In genomic region chr14:69318241-69318640, GRCh38 we compare ENCODE assay signal across 13 cellular contexts. TPM values are rescaled to one million over a fixed set of nuclear protein-coding genes. Genes with fewer than 3 reads are reported as not detected.
A peak's percentile ranks its signal among the peaks of the same experiment; 100 is the strongest.
DNase-seq lines count a peak whose midpoint lies in the region; ATAC-seq lines count a peak whose summit lies in the region.
"Had no signal": no experiment of that assay in that cellular context is flagged by ENCODE, and none has a peak within 500 bp of the region (broad histone marks: within the 10 kb centered on the region; RNA-seq: fewer than 3 reads in every experiment).

No MANE protein-coding gene starts in this region.

- intact Hi-C loops in activated T-helper 1 cell treated with anti-CD3 and anti-CD28 coated beads, Interleukin-12 subunit alpha, Interleukin-12 subunit beta, Interleukin-2, Interleukin-4 antibody, amounts not matched to agents 30 ng/mL and 10 ng/mL and 1 ng/mL, durations not matched to agents 14 hours and 24 hours and 36 hours (cut with micrococcal nuclease): no loop called here

- no peaks in the 10 kb centered on the region for H3K9me3 ChIP-seq in subcutaneous abdominal adipose tissue (ENCODE audit: control insufficient read depth in 5 of 5, low read length in 5 of 5)

- no peaks in the 10 kb centered on the region for H3K36me3 Mint-ChIP-seq in activated T-helper 1 cell treated with anti-CD3 and anti-CD28 coated beads, Interleukin-12 subunit alpha, Interleukin-12 subunit beta, Interleukin-2, Interleukin-4 antibody, amounts not matched to agents 30 ng/mL and 10 ng/mL and 1 ng/mL, durations not matched to agents 14 hours and 24 hours and 36 hours (ENCODE audit: low read depth)
- H3K36me3 Mint-ChIP-seq: activated naive CD4-positive, alpha-beta T cell treated with anti-CD3 and anti-CD28 coated beads, Interleukin-2, amount 10 ng/mL, durations not matched to agents 7 days and 5 days; IgD-negative memory B cell had no signal

- H3K4me3 ChIP-seq in subcutaneous abdominal adipose tissue (ENCODE audit: low read depth in 1 of 5, low read length in 5 of 5): no peak overlapping the region

- peak overlapping the region; percentile 26 for H3K27ac ChIP-seq in subcutaneous abdominal adipose tissue (ENCODE audit: low read depth, low read length)

- peaks cover 0 to 3% (median 0%) of the 10 kb centered on the region in 5 donors for H3K27me3 ChIP-seq in subcutaneous abdominal adipose tissue (ENCODE audit: control insufficient read depth in 5 of 5, insufficient read depth in 4 of 5, low read length in 5 of 5)

- DNase-seq in activated effector memory CD4-positive, alpha-beta T cell treated with anti-CD3 and anti-CD28 coated beads, Interleukin-2, amount 50 U/mL, for 16 hours: peak; percentile 25
- DNase-seq in activated effector memory CD4-positive, alpha-beta T cell treated with Interleukin-2 at 50 U/mL for 16 hours: no peak
- DNase-seq in MV-4-11 (lab: John Stamatoyannopoulos, UW) (peak; percentile 80), T-helper 9 cell (no peak), DMS153 (lab: John Stamatoyannopoulos, UW) (no peak)
- no peak for DNase-seq in activated T-helper 1 cell treated with anti-CD3 and anti-CD28 coated beads, Interleukin-12 subunit alpha, Interleukin-12 subunit beta, Interleukin-2, Interleukin-4 antibody, amounts not matched to agents 30 ng/mL and 10 ng/mL and 1 ng/mL, durations not matched to agents 14 hours and 24 hours and 36 hours (ENCODE audit: low spot score)
- DNase-seq: mesendoderm, NCI-H2029 had no signal

- no peaks in the 10 kb centered on the region for H3K9me3 Mint-ChIP-seq in activated T-helper 1 cell treated with anti-CD3 and anti-CD28 coated beads, Interleukin-12 subunit alpha, Interleukin-12 subunit beta, Interleukin-2, Interleukin-4 antibody, amounts not matched to agents 30 ng/mL and 10 ng/mL and 1 ng/mL, durations not matched to agents 14 hours and 24 hours and 36 hours
- H3K9me3 Mint-ChIP-seq: activated naive CD4-positive, alpha-beta T cell treated with anti-CD3 and anti-CD28 coated beads, Interleukin-2, amount 10 ng/mL, durations not matched to agents 7 days and 5 days; central memory CD8-positive, alpha-beta T cell; IgD-negative memory B cell had no signal

- H3K9ac ChIP-seq in subcutaneous abdominal adipose tissue (ENCODE audit: low read length in 5 of 5): no peak overlapping the region

- H3K4me1 ChIP-seq in subcutaneous abdominal adipose tissue (ENCODE audit: control insufficient read depth in 5 of 5, insufficient read depth in 5 of 5, low read length in 5 of 5): peaks cover 9 to 38% (median 29%) of the 10 kb centered on the region in 5 donors

- H3K27ac Mint-ChIP-seq in activated T-helper 1 cell treated with anti-CD3 and anti-CD28 coated beads, Interleukin-12 subunit alpha, Interleukin-12 subunit beta, Interleukin-2, Interleukin-4 antibody, amounts not matched to agents 30 ng/mL and 10 ng/mL and 1 ng/mL, durations not matched to agents 14 hours and 24 hours and 36 hours: no peak overlapping the region
- H3K27ac Mint-ChIP-seq: activated naive CD4-positive, alpha-beta T cell treated with anti-CD3 and anti-CD28 coated beads, Interleukin-2, amount 10 ng/mL, durations not matched to agents 7 days and 5 days had no signal

- H3K4me1 Mint-ChIP-seq in activated T-helper 1 cell treated with anti-CD3 and anti-CD28 coated beads, Interleukin-12 subunit alpha, Interleukin-12 subunit beta, Interleukin-2, Interleukin-4 antibody, amounts not matched to agents 30 ng/mL and 10 ng/mL and 1 ng/mL, durations not matched to agents 14 hours and 24 hours and 36 hours (ENCODE audit: low read depth): no peaks in the 10 kb centered on the region
- H3K4me1 Mint-ChIP-seq: activated naive CD4-positive, alpha-beta T cell treated with anti-CD3 and anti-CD28 coated beads, Interleukin-2, amount 10 ng/mL, durations not matched to agents 7 days and 5 days; central memory CD8-positive, alpha-beta T cell had no signal

- no peak overlapping the region for H3K4me3 Mint-ChIP-seq in activated T-helper 1 cell treated with anti-CD3 and anti-CD28 coated beads, Interleukin-12 subunit alpha, Interleukin-12 subunit beta, Interleukin-2, Interleukin-4 antibody, amounts not matched to agents 30 ng/mL and 10 ng/mL and 1 ng/mL, durations not matched to agents 14 hours and 24 hours and 36 hours
- H3K4me3 Mint-ChIP-seq: activated naive CD4-positive, alpha-beta T cell treated with anti-CD3 and anti-CD28 coated beads, Interleukin-2, amount 10 ng/mL, durations not matched to agents 7 days and 5 days; central memory CD8-positive, alpha-beta T cell; IgD-negative memory B cell had no signal

- peaks cover 6% of the 10 kb centered on the region for H3K27me3 Mint-ChIP-seq in activated T-helper 1 cell treated with anti-CD3 and anti-CD28 coated beads, Interleukin-12 subunit alpha, Interleukin-12 subunit beta, Interleukin-2, Interleukin-4 antibody, amounts not matched to agents 30 ng/mL and 10 ng/mL and 1 ng/mL, durations not matched to agents 14 hours and 24 hours and 36 hours (ENCODE audit: insufficient read depth)
- H3K27me3 Mint-ChIP-seq: central memory CD8-positive, alpha-beta T cell; IgD-negative memory B cell had no signal

- peak; percentile 7 for ATAC-seq in esophagus mucosa

- no peaks in the 10 kb centered on the region for H3K36me3 ChIP-seq in subcutaneous abdominal adipose tissue (ENCODE audit: control insufficient read depth in 5 of 5, insufficient read depth in 5 of 5, low read length in 5 of 5)

RNA-seq across cellular contexts. Expression of gene GALNT16, which starts 58.3 kb away (rescaled TPM):
- total RNA-seq in esophagus mucosa: 1.00 TPM
- total RNA-seq in activated T-helper 1 cell treated with anti-CD3 and anti-CD28 coated beads, Interleukin-12 subunit alpha, Interleukin-12 subunit beta, Interleukin-2, Interleukin-4 antibody, amounts not matched to agents 30 ng/mL and 10 ng/mL and 1 ng/mL, durations not matched to agents 14 hours and 24 hours and 36 hours: 0.02 and 0.05 TPM in 2 replicates

Comparison
In these comparisons a context has a peak if more than half of its experiments do, and no peak if none do; other contexts are left out.
1. DNase-seq: peak in activated effector memory CD4-positive, alpha-beta T cell treated with anti-CD3 and anti-CD28 coated beads, Interleukin-2, amount 50 U/mL, for 16 hours (single experiment) and MV-4-11 (single experiment); none in activated effector memory CD4-positive, alpha-beta T cell treated with Interleukin-2 at 50 U/mL for 16 hours (single experiment), T-helper 9 cell (single experiment), activated T-helper 1 cell treated with anti-CD3 and anti-CD28 coated beads, Interleukin-12 subunit alpha, Interleukin-12 subunit beta, Interleukin-2, Interleukin-4 antibody, amounts not matched to agents 30 ng/mL and 10 ng/mL and 1 ng/mL, durations not matched to agents 14 hours and 24 hours and 36 hours (single experiment) and DMS153 (single experiment).